Comparison of ENCODE assay signal across 8 cellular contexts in the genomic region with DNA sequence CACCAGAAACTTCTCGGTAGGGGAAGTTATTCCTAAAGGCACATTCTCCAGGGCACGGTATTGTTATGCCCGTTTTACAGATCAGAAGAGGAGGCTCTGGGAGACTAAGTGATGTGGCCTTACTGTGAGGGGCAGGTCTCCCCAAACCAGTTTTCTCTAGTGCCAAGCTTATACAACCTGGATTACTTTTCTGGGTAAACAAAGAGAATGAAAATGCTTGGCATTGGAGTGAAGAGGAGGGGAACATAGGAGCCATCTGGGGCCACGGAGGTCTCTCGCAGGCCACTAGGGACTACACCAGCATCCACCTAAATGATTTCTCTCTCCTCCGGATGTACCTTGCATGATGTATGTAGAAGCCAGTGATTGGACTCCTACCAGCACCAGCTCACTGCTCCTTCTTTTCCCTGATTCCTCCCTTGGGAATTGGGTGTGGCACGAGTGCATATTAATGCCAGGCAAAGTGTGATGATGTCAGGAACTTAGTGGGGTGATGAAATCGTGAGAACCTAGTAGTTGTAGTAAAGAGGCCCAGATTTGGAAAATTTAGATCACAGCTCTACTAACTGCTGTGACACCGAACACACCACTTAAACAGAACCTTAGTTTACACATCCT. TPM values are rescaled to one million over a fixed set of nuclear protein-coding genes. Genes with fewer than 3 reads are reported as not detected.
A peak's percentile ranks its signal among the peaks of the same experiment; 100 is the strongest.
DNase-seq lines count a peak whose midpoint lies in the region; ATAC-seq, FAIRE-seq and TF ChIP-seq lines count a peak whose summit lies in the region.

No MANE protein-coding gene starts in this region.

- TF ChIP-seq POLR2A in heart left ventricle (IDR thresholded peaks at IDR 0.05) = no peak
- TF ChIP-seq POLR2A in prostate gland (IDR thresholded peaks at IDR 0.05) = no peak

- H3K36me3 ChIP-seq in heart left ventricle = no peaks in the 10 kb centered on the region
- H3K36me3 ChIP-seq in prostate gland = no peaks in the 10 kb centered on the region

- H3K27me3 ChIP-seq in heart left ventricle = peaks cover 0 to 20% (median 0%) of the 10 kb centered on the region in 9 donors
- no peaks in the 10 kb centered on the region for H3K27me3 ChIP-seq in prostate gland (replicated peaks; ENCODE audit: insufficient read depth)

- H3K36me3 Mint-ChIP-seq in natural killer cell treated with Interleukin-12 subunit alpha and Interleukin-12 subunit beta and Interleukin-15 and Interleukin-18, amount 100 ng/mL, for 72 hours = no peaks in the 10 kb centered on the region

- H3K4me3 ChIP-seq in heart left ventricle (peak overlapping the region in 11 of 12 donors; percentile 48 to 72 (median 60)), prostate gland (peak overlapping the region; percentile 50 to 52)

- DNase-seq in heart left ventricle = no peak
- DNase-seq in left ventricle myocardium superior = no peak
- peak; percentile 42 for DNase-seq in RCC 7860 (ENCODE audit: low spot score)
- DNase-seq in fibroblast of gingiva (ENCODE audit: low read depth) = peak; percentile 79
- DNase-seq in prostate gland (ENCODE audit: low spot score) = no peak
- DNase-seq in stimulated activated naive CD4-positive, alpha-beta T cell treated with Interleukin-2 at 50 U/mL for 16 hours (lab: John Stamatoyannopoulos, UW) = no peak
- no peak for DNase-seq in natural killer cell treated with Interleukin-12 subunit alpha and Interleukin-12 subunit beta and Interleukin-15 and Interleukin-18, amount 100 ng/mL, for 72 hours (ENCODE audit: low spot score)

- H3K9me3 Mint-ChIP-seq in natural killer cell treated with Interleukin-12 subunit alpha and Interleukin-12 subunit beta and Interleukin-15 and Interleukin-18, amount 100 ng/mL, for 72 hours = no peaks in the 10 kb centered on the region

- no peak overlapping the region for H3K27ac Mint-ChIP-seq in natural killer cell treated with Interleukin-12 subunit alpha and Interleukin-12 subunit beta and Interleukin-15 and Interleukin-18, amount 100 ng/mL, for 72 hours

- 52 to 56% (median 55%) methylated on average over 9 of the region's 9 CpGs for WGBS in heart left ventricle, 4 donors
- WGBS in prostate gland = 29% methylated on average over 9 of the region's 9 CpGs

- intact Hi-C loops in heart left ventricle (cut with DNase I) = loop anchor here in 1 of 10 donors (10.0 kb wide), 1 partner anchor 63 kb away; the partner anchor contains the start of genes COX11 and STXBP4
- intact Hi-C loops in left ventricle myocardium superior (cut with micrococcal nuclease) = no loop called here
- intact Hi-C loops in prostate gland (cut with DNase I) = loop anchor here (5.0 kb wide), 1 partner anchor 66 kb away; the partner anchor contains the start of genes COX11 and STXBP4

- peak in 1 of 4 donors; percentile 10 for ATAC-seq in heart left ventricle
- no peak for ATAC-seq in left ventricle myocardium superior
- ATAC-seq in GM18870 (IDR thresholded peaks at IDR 0.05; ENCODE audit: unreplicated experiment) = no peak
- ATAC-seq in natural killer cell treated with Interleukin-12 subunit alpha and Interleukin-12 subunit beta and Interleukin-15 and Interleukin-18, amount 100 ng/mL, for 72 hours = no peak

- H3K4me3 Mint-ChIP-seq in natural killer cell treated with Interleukin-12 subunit alpha and Interleukin-12 subunit beta and Interleukin-15 and Interleukin-18, amount 100 ng/mL, for 72 hours = no peak overlapping the region

- H3K9me3 ChIP-seq in heart left ventricle (no peaks in the 10 kb centered on the region), prostate gland (no peaks in the 10 kb centered on the region)

- H3K27me3 Mint-ChIP-seq in natural killer cell treated with Interleukin-12 subunit alpha and Interleukin-12 subunit beta and Interleukin-15 and Interleukin-18, amount 100 ng/mL, for 72 hours = peaks cover 29 to 37% of the 10 kb centered on the region in 2 donors

- H3K4me1 Mint-ChIP-seq in natural killer cell treated with Interleukin-12 subunit alpha and Interleukin-12 subunit beta and Interleukin-15 and Interleukin-18, amount 100 ng/mL, for 72 hours (ENCODE audit: low read depth in 2 of 2) = no peaks in the 10 kb centered on the region

- peaks cover 0 to 19% (median 7%) of the 10 kb centered on the region in 12 donors for H3K4me1 ChIP-seq in heart left ventricle
- peaks cover 13% of the 10 kb centered on the region for H3K4me1 ChIP-seq in prostate gland (replicated peaks)

- no peak for FAIRE-seq in RCC 7860 (lab: Jason Lieb, UNC)

- no peak for TF ChIP-seq CTCF in heart left ventricle (IDR thresholded peaks at IDR 0.05)
- no peak for TF ChIP-seq CTCF in prostate gland (IDR thresholded peaks at IDR 0.05)

- H3K27ac ChIP-seq in heart left ventricle = peak overlapping the region in 4 of 12 donors; percentile 18 to 55 (median 40)
- H3K27ac ChIP-seq in prostate gland = peak overlapping the region; percentile 74 to 76

RNA-seq across cellular contexts. Expression of gene TOM1L1, which starts 0.7 kb away (rescaled TPM):
- 10 to 100 TPM in 3 of 9 donors, 1 to 10 TPM in 6; 7.2 to 19.7 (median 9.9) TPM for total RNA-seq in heart left ventricle
- 1 to 10 TPM; 6.1 to 7.9 TPM for polyA plus RNA-seq in heart left ventricle
- 12.1 TPM for total RNA-seq in left ventricle myocardium superior
- total RNA-seq in prostate gland = 10 to 100 TPM; 52.8 to 81.3 TPM
- total RNA-seq in natural killer cell treated with Interleukin-12 subunit alpha and Interleukin-12 subunit beta and Interleukin-15 and Interleukin-18, amount 100 ng/mL, for 72 hours = not detected

Comparison
In these comparisons a context has a peak if more than half of its experiments do, and no peak if none do; other contexts are left out.
1. DNase-seq: peak in RCC 7860 (single experiment) and fibroblast of gingiva (single experiment); none in heart left ventricle (0 of 5), left ventricle myocardium superior (single experiment), prostate gland (single experiment), stimulated activated naive CD4-positive, alpha-beta T cell treated with Interleukin-2 at 50 U/mL for 16 hours (single experiment) and natural killer cell treated with Interleukin-12 subunit alpha and Interleukin-12 subunit beta and Interleukin-15 and Interleukin-18, amount 100 ng/mL, for 72 hours (single experiment).
2. RNA of gene TOM1L1, which starts 0.7 kb away (total RNA-seq): 52.8 to 81.3 TPM in prostate gland, 12.1 TPM in left ventricle myocardium superior (single experiment) and 7.2 to 19.7 TPM in heart left ventricle; not detected in natural killer cell treated with Interleukin-12 subunit alpha and Interleukin-12 subunit beta and Interleukin-15 and Interleukin-18, amount 100 ng/mL, for 72 hours; every median in the first group is over 4 times any median in the second.